Comparison of ENCODE assay signal across 9 cellular contexts in the genomic region with DNA sequence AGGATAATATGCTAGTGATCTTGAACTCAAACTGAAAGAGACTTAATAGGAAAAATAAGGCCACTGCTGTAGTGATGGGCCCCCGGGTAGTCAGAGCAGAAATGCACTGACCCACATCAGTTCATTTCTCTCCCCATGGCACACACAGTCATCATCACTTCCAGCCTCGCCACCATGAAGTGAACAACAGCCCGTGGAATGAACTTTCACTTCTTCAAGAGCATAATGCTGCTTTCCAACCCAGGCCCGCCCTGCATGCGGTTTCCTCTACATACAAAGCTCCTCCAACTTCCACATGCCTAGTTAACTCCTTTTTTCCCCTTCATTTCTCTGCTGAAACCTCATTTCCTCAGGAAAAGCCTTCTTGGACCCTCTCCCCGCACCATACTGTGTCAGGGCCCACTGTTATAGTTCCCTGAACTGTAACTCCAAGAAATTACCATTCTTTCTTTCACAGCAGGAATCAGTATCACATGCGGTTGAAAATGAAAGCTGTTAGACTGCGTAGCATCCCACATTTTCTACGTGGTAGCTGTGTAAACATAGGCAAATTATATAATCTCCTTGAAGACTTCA.
DNase-seq lines count a peak whose midpoint lies in the region; ATAC-seq and TF ChIP-seq lines count a peak whose summit lies in the region.
"Had no signal": no experiment of that assay in that cellular context is flagged by ENCODE, and none has a peak within 500 bp of the region (broad histone marks: within the 10 kb centered on the region; RNA-seq: fewer than 3 reads in every experiment).

No MANE protein-coding gene starts in this region.

- H3K27ac ChIP-seq in esophagus squamous epithelium, result peak overlapping the region; percentile 51 to 87 (median 80)
- peak overlapping the region; percentile 61 to 66 for H3K27ac ChIP-seq in prostate gland

- intact Hi-C loops in esophagus squamous epithelium (cut with DNase I), result no loop called here
- intact Hi-C loops in prostate gland (cut with DNase I), result no loop called here

- H3K4me3 ChIP-seq in esophagus squamous epithelium (peak overlapping the region in 3 of 4 donors; percentile 14 to 57 (median 27)), prostate gland (no peak overlapping the region)

- DNase-seq in CD1c-positive myeloid dendritic cell (ENCODE audit: extremely low spot score), result peak; percentile 88
- peak; percentile 68 for DNase-seq in activated CD4-positive, alpha-beta T cell treated with anti-CD3 and anti-CD28 coated beads for 48 hours
- no peak for DNase-seq in esophagus squamous epithelium (lab: John Stamatoyannopoulos, UW)
- no peak for DNase-seq in prostate gland (ENCODE audit: low spot score)
- DNase-seq in mesothelial cell of epicardium (ENCODE audit: low spot score in 2 of 2, unreplicated experiment in 2 of 2), result no peak
- no peak for DNase-seq in type B pancreatic cell (ENCODE audit: extremely low spot score, unreplicated experiment)

- no peaks in the 10 kb centered on the region for H3K36me3 ChIP-seq in esophagus squamous epithelium
- no peaks in the 10 kb centered on the region for H3K36me3 ChIP-seq in prostate gland

- 14 to 29% methylated on average over 9 of the region's 9 CpGs for WGBS in esophagus squamous epithelium, 2 donors
- WGBS in prostate gland, result 47% methylated on average over 9 of the region's 9 CpGs

- H3K4me3 Mint-ChIP-seq in mesothelial cell of epicardium (no peak overlapping the region), type B pancreatic cell (no peak overlapping the region)
- H3K4me3 Mint-ChIP-seq: nephron had no signal

- no peak for TF ChIP-seq POLR2A in esophagus squamous epithelium (IDR thresholded peaks at IDR 0.05)
- TF ChIP-seq POLR2A in prostate gland (IDR thresholded peaks at IDR 0.05), result no peak

- ATAC-seq in GM19468 (IDR thresholded peaks at IDR 0.05; ENCODE audit: extremely low read depth, unreplicated experiment), result peak; percentile 44
- peak; percentile 77 for ATAC-seq in HG03571 (IDR thresholded peaks at IDR 0.05; ENCODE audit: unreplicated experiment)

- H3K36me3 Mint-ChIP-seq in mesothelial cell of epicardium (no peaks in the 10 kb centered on the region), type B pancreatic cell (no peaks in the 10 kb centered on the region)

- H3K27ac Mint-ChIP-seq in mesothelial cell of epicardium, result no peak overlapping the region
- H3K27ac Mint-ChIP-seq in type B pancreatic cell, result no peak overlapping the region
- H3K27ac Mint-ChIP-seq: nephron had no signal

- H3K4me1 ChIP-seq in esophagus squamous epithelium (peaks cover 0 to 20% (median 12%) of the 10 kb centered on the region in 3 donors), prostate gland (replicated peaks) (no peaks in the 10 kb centered on the region)

- H3K4me1 Mint-ChIP-seq in mesothelial cell of epicardium (peaks cover 13% of the 10 kb centered on the region), type B pancreatic cell (ENCODE audit: unreplicated experiment) (no peaks in the 10 kb centered on the region)

- no peaks in the 10 kb centered on the region for H3K27me3 Mint-ChIP-seq in mesothelial cell of epicardium (ENCODE audit: low read depth)
- H3K27me3 Mint-ChIP-seq in type B pancreatic cell, result no peaks in the 10 kb centered on the region

- no peaks in the 10 kb centered on the region for H3K9me3 ChIP-seq in esophagus squamous epithelium
- H3K9me3 ChIP-seq in prostate gland, result no peaks in the 10 kb centered on the region

- no peaks in the 10 kb centered on the region for H3K27me3 ChIP-seq in esophagus squamous epithelium
- no peaks in the 10 kb centered on the region for H3K27me3 ChIP-seq in prostate gland (replicated peaks; ENCODE audit: insufficient read depth)

- no peak for TF ChIP-seq CTCF in esophagus squamous epithelium (IDR thresholded peaks at IDR 0.05)
- TF ChIP-seq CTCF in prostate gland (IDR thresholded peaks at IDR 0.05), result no peak
- no peak for TF ChIP-seq CTCF in mesothelial cell of epicardium (IDR thresholded peaks at IDR 0.05; ENCODE audit: unreplicated experiment)
- no peak for TF ChIP-seq CTCF in type B pancreatic cell (conservative IDR thresholded peaks at IDR 0.05)

- H3K9me3 Mint-ChIP-seq in mesothelial cell of epicardium, result no peaks in the 10 kb centered on the region
- no peaks in the 10 kb centered on the region for H3K9me3 Mint-ChIP-seq in type B pancreatic cell
- H3K9me3 Mint-ChIP-seq: nephron had no signal

Comparison
In these comparisons a context has a peak if more than half of its experiments do, and no peak if none do; other contexts are left out.
1. DNase-seq: peak in CD1c-positive myeloid dendritic cell (single experiment) and activated CD4-positive, alpha-beta T cell treated with anti-CD3 and anti-CD28 coated beads for 48 hours (single experiment); none in esophagus squamous epithelium (single experiment), prostate gland (single experiment), mesothelial cell of epicardium (0 of 2) and type B pancreatic cell (single experiment).
2. H3K4me3 ChIP-seq: peak in esophagus squamous epithelium (3 of 4); none in prostate gland (0 of 2).